In the genomic region with DNA sequence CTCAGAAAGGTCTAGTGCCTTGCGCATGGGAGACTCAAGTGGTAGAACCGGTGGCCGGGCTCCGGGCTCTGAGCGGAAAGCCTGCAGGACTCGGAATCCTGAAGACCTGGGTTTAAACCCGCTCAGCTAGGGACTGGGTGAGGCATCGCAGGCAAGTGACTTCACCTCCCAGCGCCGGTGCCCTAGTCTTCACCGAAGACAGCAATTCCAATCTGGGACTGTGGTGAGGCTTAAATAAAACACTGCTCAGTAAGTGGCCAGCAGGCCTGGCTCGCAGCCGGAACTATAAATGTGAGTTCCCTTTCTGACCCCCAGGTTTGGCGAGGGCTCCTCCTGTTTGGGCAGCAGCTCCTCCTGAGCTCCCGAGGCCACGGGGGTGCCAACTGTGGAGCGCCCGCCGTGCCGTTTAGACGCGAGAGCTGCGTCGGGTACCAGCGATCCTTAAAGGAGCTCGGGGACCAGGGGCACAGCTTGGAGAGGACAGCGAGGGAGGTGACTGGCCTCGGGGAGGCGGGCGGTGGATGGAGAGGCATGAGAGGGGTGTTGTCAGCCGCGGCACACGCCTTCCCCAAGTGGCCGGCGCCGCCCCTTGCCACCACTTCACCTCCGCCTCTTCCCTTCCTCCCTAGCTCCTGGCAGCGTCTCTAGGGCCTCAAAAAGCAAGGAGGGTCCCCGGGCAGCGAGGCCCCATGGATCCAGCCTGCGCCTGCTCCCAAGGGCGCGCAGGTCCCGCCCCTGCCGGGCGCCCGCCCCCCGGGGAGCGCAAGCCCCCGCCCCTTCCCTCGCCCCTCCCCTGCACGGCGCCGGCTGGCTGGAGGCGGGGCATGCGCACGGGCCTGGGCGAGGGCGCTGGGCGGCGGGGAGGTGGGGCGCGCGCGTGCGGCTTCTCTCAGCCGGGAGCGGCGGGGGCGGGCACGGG, we compare ENCODE assay signal across 8 cellular contexts. TPM values are rescaled to one million over a fixed set of nuclear protein-coding genes. Genes with fewer than 3 reads are reported as not detected.
A peak's percentile ranks its signal among the peaks of the same experiment; 100 is the strongest.
DNase-seq lines count a peak whose midpoint lies in the region; ATAC-seq and TF ChIP-seq lines count a peak whose summit lies in the region.

No MANE protein-coding gene starts in this region.

- DNase-seq in Calu3 (peak; percentile 98), HuH-7 (ENCODE audit: low spot score) (peak; percentile 95), OCI-LY7 (ENCODE audit: low spot score) (peak; percentile 91), erythroblast (lab: John Stamatoyannopoulos, UW) (peak; percentile 91 to 95)
- peak; percentile 89 for DNase-seq in activated T-cell treated with anti-CD3 and anti-CD28 coated beads, Interleukin-2, amount 50 U/mL, for 1 hour
- peak; percentile 62 to 72 for DNase-seq in stimulated activated CD8-positive, alpha-beta memory T cell treated with anti-CD3 and anti-CD28 coated beads, Interleukin-4, amount 100 ng/mL, for 4 hours (ENCODE audit: low read depth in 2 of 2, low spot score in 1 of 2)

- H4K20me1 ChIP-seq in OCI-LY7 (ENCODE audit: insufficient read depth, low read length): peaks cover 6% of the 10 kb centered on the region

- H3K9me3 ChIP-seq in OCI-LY7 (ENCODE audit: low read length): no peaks in the 10 kb centered on the region
- H3K9me3 ChIP-seq in mucosa of stomach (ENCODE audit: control insufficient read depth, low read length): no peaks in the 10 kb centered on the region

- TF ChIP-seq POLR2A in erythroblast (IDR thresholded peaks at IDR 0.05; ENCODE audit: low read length): no peak

- peaks cover 27% of the 10 kb centered on the region for H3K36me3 ChIP-seq in OCI-LY7 (ENCODE audit: insufficient read depth, low read length)
- no peaks in the 10 kb centered on the region for H3K36me3 ChIP-seq in mucosa of stomach (ENCODE audit: control insufficient read depth, insufficient read depth, low read length)

- H3K4me3 Mint-ChIP-seq in Calu3 (ENCODE audit: low read depth, unreplicated experiment): peak overlapping the region; percentile 77

- H3K4me1 Mint-ChIP-seq in Calu3 (ENCODE audit: low read depth, unreplicated experiment): peaks cover 49% of the 10 kb centered on the region

- TF ChIP-seq CTCF in Calu3 (IDR thresholded peaks at IDR 0.05; ENCODE audit: unreplicated experiment): no peak
- no peak for TF ChIP-seq CTCF in OCI-LY7 (conservative IDR thresholded peaks at IDR 0.05; ENCODE audit: low read length)

- H3K9me2 ChIP-seq in OCI-LY7 (ENCODE audit: insufficient read depth, low read length): no peaks in the 10 kb centered on the region

- no peaks in the 10 kb centered on the region for H3K9me3 Mint-ChIP-seq in Calu3 (ENCODE audit: low read depth, unreplicated experiment)

- CTCF ChIA-PET in Calu3 (lab: Charles Lee): interaction anchor here (1.3 to 1.8 kb wide), 2 partner anchors 8 to 17 kb away, joined by 4 to 6 read pairs; no protein-coding TSS in a partner anchor
- CTCF ChIA-PET in OCI-LY7 (lab: Charles Lee; ENCODE audit: unreplicated experiment): no interaction called here

- H2AFZ ChIP-seq in OCI-LY7 (ENCODE audit: low read length): peak overlapping the region; percentile 71

- peak overlapping the region; percentile 45 for H3K9ac ChIP-seq in mucosa of stomach (ENCODE audit: low read length)

- H3K4me1 ChIP-seq in OCI-LY7 (ENCODE audit: insufficient read depth, low read length, poor library complexity, severe bottlenecking): peaks cover 24% of the 10 kb centered on the region
- peaks cover 20% of the 10 kb centered on the region for H3K4me1 ChIP-seq in mucosa of stomach (ENCODE audit: control insufficient read depth, insufficient read depth, low read length)

- POLR2A ChIA-PET in OCI-LY7 (lab: Charles Lee): interaction anchor here (0.9 to 1.0 kb wide), 2 partner anchors 20 to 68 kb away, joined by 3 to 4 read pairs; no protein-coding TSS in a partner anchor

- peak overlapping the region; percentile 67 for H3K4me3 ChIP-seq in OCI-LY7 (ENCODE audit: low read depth, low read length, poor library complexity, severe bottlenecking)
- H3K4me3 ChIP-seq in mucosa of stomach (ENCODE audit: low read length): peak overlapping the region; percentile 74

- TSS peak; percentile 53 for BruUV-seq in Calu3 (replicated peaks; lab: Mats Ljungman, UMichigan)
- BruUV-seq in OCI-LY7 (replicated peaks; lab: Mats Ljungman, UMichigan): no TSS peak

- H3K36me3 Mint-ChIP-seq in Calu3 (ENCODE audit: insufficient read depth, unreplicated experiment): peaks cover 51% of the 10 kb centered on the region

- intact Hi-C loops in Calu3 (cut with micrococcal nuclease; ENCODE audit: unreplicated experiment) (loop anchor here (5.0 to 10.0 kb wide), 5 partner anchors 43 to 430 kb away; a partner anchor contains a TSS), OCI-LY7 (cut with micrococcal nuclease; ENCODE audit: unreplicated experiment) (loop anchor here (5.0 kb wide), 1 partner anchor 433 kb away; a partner anchor contains a TSS)

- no peak overlapping the region for H3K27ac ChIP-seq in OCI-LY7 (ENCODE audit: low read depth, low read length, poor library complexity, severe bottlenecking)

- peak overlapping the region; percentile 86 for H3K27ac Mint-ChIP-seq in Calu3 (ENCODE audit: unreplicated experiment)

- peak overlapping the region; percentile 91 for H3K4me2 ChIP-seq in OCI-LY7 (ENCODE audit: low read length)

- peaks cover 36% of the 10 kb centered on the region for H3K79me2 ChIP-seq in OCI-LY7 (ENCODE audit: insufficient read depth, low read depth, low read length)

- H3K27me3 ChIP-seq in mucosa of stomach (ENCODE audit: control insufficient read depth, insufficient read depth, low read length): peaks cover 48% of the 10 kb centered on the region

- H3K27me3 Mint-ChIP-seq in Calu3 (ENCODE audit: unreplicated experiment): no peaks in the 10 kb centered on the region

- ATAC-seq in GM21529 (IDR thresholded peaks at IDR 0.05; ENCODE audit: unreplicated experiment): peak; percentile 82

RNA-seq across cellular contexts. Expression of a gene that starts 0.7 kb away (rescaled TPM):
- total RNA-seq in Calu3 (2022) (297 and 314 TPM in 2 replicates), OCI-LY7 (2022) (159 and 170 TPM in 2 replicates)
- total RNA-seq in OCI-LY7 (2014; rRNA removed; shearing (Covaris generic)): 82.8 and 96.8 TPM in 2 replicates
